In the genomic region with DNA sequence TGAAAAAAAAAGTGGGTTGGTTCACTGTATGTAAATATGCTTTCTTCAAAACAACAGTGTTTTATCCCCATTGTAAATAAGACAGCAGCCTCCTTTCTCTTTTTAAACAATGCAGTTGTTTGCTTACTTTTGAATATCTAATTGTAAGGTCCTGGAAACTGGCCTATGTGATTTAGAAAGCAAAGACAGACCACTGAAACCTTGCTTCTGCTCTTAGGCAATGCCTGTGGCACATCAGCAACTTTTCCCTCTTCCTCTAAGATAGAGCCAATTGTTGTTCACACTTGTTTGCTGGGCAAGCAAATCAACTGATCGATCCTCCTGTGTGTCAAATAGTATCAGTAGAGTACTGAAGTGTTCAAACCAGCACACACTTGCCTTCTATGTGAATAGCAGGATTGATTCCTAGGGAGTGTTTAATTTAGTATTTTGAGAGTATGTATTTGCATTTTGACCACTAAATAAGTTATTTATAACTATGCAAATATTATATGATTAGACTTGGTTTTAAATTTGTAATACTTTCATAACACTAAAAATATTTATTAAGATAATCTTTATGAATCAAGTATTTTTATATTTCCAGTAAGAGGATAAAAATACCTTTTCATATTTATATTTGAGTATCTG, we compare ENCODE assay signal across 15 cellular contexts. TPM values are rescaled to one million over a fixed set of nuclear protein-coding genes. Genes with fewer than 3 reads are reported as not detected.
DNase-seq lines count a peak whose midpoint lies in the region; ATAC-seq, FAIRE-seq and TF ChIP-seq lines count a peak whose summit lies in the region.
"Had no signal": no experiment of that assay in that cellular context is flagged by ENCODE, and none has a peak within 500 bp of the region (broad histone marks: within the 10 kb centered on the region; RNA-seq: fewer than 3 reads in every experiment).

No MANE protein-coding gene starts in this region.

- intact Hi-C loops in posterior cingulate gyrus (cut with DNase I): no loop called here

- no peaks in the 10 kb centered on the region for H3K36me3 ChIP-seq in upper lobe of left lung
- H3K36me3 ChIP-seq: esophagus squamous epithelium had no signal

- ATAC-seq in GM18867 (IDR thresholded peaks at IDR 0.05; ENCODE audit: unreplicated experiment): peak; percentile 94
- peak; percentile 76 for ATAC-seq in GM21447 (IDR thresholded peaks at IDR 0.05; ENCODE audit: unreplicated experiment)
- ATAC-seq in HG03097 (IDR thresholded peaks at IDR 0.05; ENCODE audit: low FRiP score, unreplicated experiment): peak; percentile 63
- no peak for ATAC-seq in upper lobe of left lung (ENCODE audit: low FRiP score in 2 of 2)
- ATAC-seq: K562 had no signal

- no peaks in the 10 kb centered on the region for H3K4me1 Mint-ChIP-seq in immature natural killer cell
- H3K4me1 Mint-ChIP-seq: neural crest cell had no signal

- H3K27me3 ChIP-seq in upper lobe of left lung: no peaks in the 10 kb centered on the region
- H3K27me3 ChIP-seq: esophagus squamous epithelium had no signal

- no peak for TF ChIP-seq POLR2A in upper lobe of left lung (IDR thresholded peaks at IDR 0.05)

- WGBS in upper lobe of left lung, 2 donors: 56 to 77% methylated on average over 1 of the region's 1 CpG

- H3K27me3 Mint-ChIP-seq in immature natural killer cell (ENCODE audit: low read depth in 3 of 3): peaks cover 0 to 16% (median 4%) of the 10 kb centered on the region in 3 donors

- H3K4me1 ChIP-seq in upper lobe of left lung: no peaks in the 10 kb centered on the region
- H3K4me1 ChIP-seq: esophagus squamous epithelium had no signal

- peaks cover 0 to 4% (median 0%) of the 10 kb centered on the region in 6 donors for H3K9me3 Mint-ChIP-seq in immature natural killer cell

- H3K36me3 Mint-ChIP-seq in immature natural killer cell: no peaks in the 10 kb centered on the region

- no peak for TF ChIP-seq CTCF in upper lobe of left lung (IDR thresholded peaks at IDR 0.05)

- H3K4me3 Mint-ChIP-seq in immature natural killer cell: no peak overlapping the region
- H3K4me3 Mint-ChIP-seq: neural crest cell had no signal

- H3K9me3 ChIP-seq in upper lobe of left lung: no peaks in the 10 kb centered on the region
- H3K9me3 ChIP-seq: esophagus squamous epithelium had no signal

- H3K27ac Mint-ChIP-seq in immature natural killer cell: no peak overlapping the region

- TF ChIP-seq EP300 in upper lobe of left lung (IDR thresholded peaks at IDR 0.05): no peak

- DNase-seq in posterior cingulate gyrus (no peak), upper lobe of left lung (no peak), immature natural killer cell (no peak)
- DNase-seq in effector CD4-positive, alpha-beta T cell: no peak
- DNase-seq: C1 segment of cervical spinal cord, esophagus squamous epithelium, NCI-H187, small intestine had no signal

- peak; percentile 62 for FAIRE-seq in colon (lab: Jason Lieb, UNC)
- FAIRE-seq: K562, small intestine had no signal

- no peak overlapping the region for H3K4me3 ChIP-seq in upper lobe of left lung
- H3K4me3 ChIP-seq: esophagus squamous epithelium, K562 had no signal

- H3K27ac ChIP-seq in upper lobe of left lung: no peak overlapping the region
- H3K27ac ChIP-seq: esophagus squamous epithelium had no signal

RNA-seq across cellular contexts. Expression of gene GRPR, which starts 55.4 kb away (rescaled TPM):
- under 1 TPM in 3 of 6 donors, not detected in 3; 0.20 to 0.43 (median 0.39) TPM for total RNA-seq in upper lobe of left lung
- polyA plus RNA-seq in immature natural killer cell: not detected
- total RNA-seq: esophagus squamous epithelium, K562 had no signal
- polyA plus RNA-seq: liver had no signal

Comparison
In these comparisons a context has a peak if more than half of its experiments do, and no peak if none do; other contexts are left out.
1. ATAC-seq: peak in GM18867 (single experiment), GM21447 (single experiment) and HG03097 (single experiment); none in upper lobe of left lung (0 of 2).